Comparison of ENCODE assay signal across 19 cellular contexts in the genomic region with DNA sequence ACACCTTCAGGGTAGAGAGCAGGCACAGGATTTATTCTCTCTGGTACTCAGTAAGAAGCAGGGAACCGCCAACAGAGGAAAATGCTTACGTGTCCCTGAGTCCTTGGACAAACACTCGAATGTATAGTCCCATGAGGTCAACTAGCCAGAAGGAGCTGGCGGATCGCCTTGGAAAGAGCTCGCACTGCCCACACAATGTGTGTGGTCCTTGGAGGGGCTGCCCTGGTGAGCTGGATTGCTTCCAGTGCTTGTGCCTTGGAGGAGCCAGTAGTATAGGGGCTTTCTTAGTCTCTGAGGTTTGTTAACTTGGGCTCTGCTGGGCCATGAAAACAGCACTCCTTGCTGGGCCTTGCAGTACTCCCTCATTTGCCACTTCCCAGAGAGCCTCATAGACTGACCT. TPM values are rescaled to one million over a fixed set of nuclear protein-coding genes. Genes with fewer than 3 reads are reported as not detected.
A peak's percentile ranks its signal among the peaks of the same experiment; 100 is the strongest.
DNase-seq lines count a peak whose midpoint lies in the region; ATAC-seq and TF ChIP-seq lines count a peak whose summit lies in the region.
"Had no signal": no experiment of that assay in that cellular context is flagged by ENCODE, and none has a peak within 500 bp of the region (broad histone marks: within the 10 kb centered on the region; RNA-seq: fewer than 3 reads in every experiment).

No MANE protein-coding gene starts in this region.

- peak overlapping the region; percentile 41 for H3K27ac ChIP-seq in SJSA1
- H3K27ac ChIP-seq in left lung: peak overlapping the region in 1 of 2 donors; percentile 40
- peak overlapping the region; percentile 60 to 74 for H3K27ac ChIP-seq in thoracic aorta
- H3K27ac ChIP-seq in dorsolateral prefrontal cortex: peak overlapping the region in 21 of 59 donors; percentile 0 to 75 (median 24)
- H3K27ac ChIP-seq: C4-2B, neutrophil had no signal

- TF ChIP-seq CTCF in choroid plexus epithelial cell (conservative IDR thresholded peaks at IDR 0.05; ENCODE audit: low read depth, low read length) (peak; percentile 3), left lung (IDR thresholded peaks at IDR 0.05) (no peak), thoracic aorta (IDR thresholded peaks at IDR 0.05) (no peak), dorsolateral prefrontal cortex (IDR thresholded peaks at IDR 0.05 in 54 of 56, conservative IDR thresholded peaks at IDR 0.05 in 2 of 56; ENCODE audit: low read depth in 1 of 56, partially characterized antibody in 56 of 56) (no peak)

- H3K36me3 ChIP-seq in SJSA1 (peaks cover 7% of the 10 kb centered on the region), left lung (no peaks in the 10 kb centered on the region), thoracic aorta (peaks cover 4% of the 10 kb centered on the region)
- H3K36me3 ChIP-seq: neutrophil had no signal

- intact Hi-C loops in left lung (cut with DNase I): no loop called here
- intact Hi-C loops in dorsolateral prefrontal cortex (cut with DNase I): no loop called here

- peak; percentile 73 for ATAC-seq in left lung
- ATAC-seq in thoracic aorta (ENCODE audit: insufficient number of reproducible peaks, low FRiP score, low read depth): no peak
- no peak for ATAC-seq in HG03469 (IDR thresholded peaks at IDR 0.05; ENCODE audit: unreplicated experiment)
- ATAC-seq: activated CD4-positive, alpha-beta T cell treated with anti-CD3 and anti-CD28 coated beads for 36 hours; activated T-cell treated with anti-CD3 and anti-CD28 coated beads, Interleukin-2, amount 50 U/mL, for 72 hours had no signal

- H3K9me3 ChIP-seq in SJSA1 (replicated peaks): no peaks in the 10 kb centered on the region
- no peaks in the 10 kb centered on the region for H3K9me3 ChIP-seq in left lung
- no peaks in the 10 kb centered on the region for H3K9me3 ChIP-seq in thoracic aorta
- H3K9me3 ChIP-seq: neutrophil had no signal

- no peak overlapping the region for H3K4me3 ChIP-seq in SJSA1
- H3K4me3 ChIP-seq in choroid plexus epithelial cell (ENCODE audit: low read depth, low read length): no peak overlapping the region
- H3K4me3 ChIP-seq in left lung: no peak overlapping the region
- no peak overlapping the region for H3K4me3 ChIP-seq in thoracic aorta
- no peak overlapping the region for H3K4me3 ChIP-seq in dorsolateral prefrontal cortex

- DNase-seq in SJSA1 (ENCODE audit: low read depth in 1 of 2, low spot score in 2 of 2): peak; percentile 92 to 94
- DNase-seq in choroid plexus epithelial cell (ENCODE audit: low read depth): peak; percentile 46
- peak in 1 of 2 donors; percentile 56 for DNase-seq in left lung
- no peak for DNase-seq in thoracic aorta (ENCODE audit: low spot score)
- DNase-seq in dorsolateral prefrontal cortex: no peak
- DNase-seq in HuH-7.5 (ENCODE audit: low spot score): no peak
- no peak for DNase-seq in Kasumi-1 (lab: John Stamatoyannopoulos, UW)
- DNase-seq: activated CD4-positive, alpha-beta T cell treated with anti-CD3 and anti-CD28 coated beads for 36 hours; activated naive CD4-positive, alpha-beta T cell treated with anti-CD3 and anti-CD28 coated beads, Interleukin-2, amount 50 U/mL, for 16 hours; activated T-cell treated with anti-CD3 and anti-CD28 coated beads, Interleukin-2, amount 50 U/mL, for 72 hours; anterior cingulate cortex; HFFc6; NCI-H1417 treated with DMSO at 0.1 percent for 48 hours; NCI-H524 treated with DMSO at 0.1 percent for 48 hours; stimulated activated CD8-positive, alpha-beta memory T cell treated with anti-CD3 and anti-CD28 coated beads, Interleukin-4, amount 100 ng/mL, for 48 hours had no signal

- H3K27me3 ChIP-seq in SJSA1 (replicated peaks) (no peaks in the 10 kb centered on the region), left lung (no peaks in the 10 kb centered on the region), thoracic aorta (replicated peaks; ENCODE audit: insufficient read depth) (no peaks in the 10 kb centered on the region), dorsolateral prefrontal cortex (no peaks in the 10 kb centered on the region)
- H3K27me3 ChIP-seq: neutrophil had no signal

- H3K4me1 ChIP-seq in SJSA1 (replicated peaks): peaks cover 67% of the 10 kb centered on the region
- H3K4me1 ChIP-seq in left lung: peaks cover 26 to 28% of the 10 kb centered on the region in 2 donors
- H3K4me1 ChIP-seq in thoracic aorta (ENCODE audit: control insufficient read depth in 1 of 2, low read depth in 2 of 2): peaks cover 37 to 57% of the 10 kb centered on the region in 2 donors

RNA-seq across cellular contexts. Expression of a gene that starts 40.7 kb away (rescaled TPM):
- total RNA-seq in SJSA1 (2014; rRNA removed; shearing (Covaris generic)): 0.13 and 0.16 TPM in 2 replicates
- total RNA-seq in left lung (10 to 100 TPM; 29.0 to 36.9 TPM), thoracic aorta (10 to 100 TPM; 11.5 to 13.7 TPM), dorsolateral prefrontal cortex (10 to 100 TPM in 83 of 120 experiments, 1 to 10 TPM in 37; 5.7 to 23.5 (median 11.1) TPM)
- total RNA-seq: MCF 10A had no signal

Comparison
In these comparisons a context has a peak if more than half of its experiments do, and no peak if none do; other contexts are left out.
1. DNase-seq: peak in SJSA1 (2 of 2) and choroid plexus epithelial cell (single experiment); none in thoracic aorta (single experiment), dorsolateral prefrontal cortex (0 of 10), HuH-7.5 (single experiment) and Kasumi-1 (0 of 2).